Comparison of ENCODE assay signal across 9 cellular contexts in the genomic region with DNA sequence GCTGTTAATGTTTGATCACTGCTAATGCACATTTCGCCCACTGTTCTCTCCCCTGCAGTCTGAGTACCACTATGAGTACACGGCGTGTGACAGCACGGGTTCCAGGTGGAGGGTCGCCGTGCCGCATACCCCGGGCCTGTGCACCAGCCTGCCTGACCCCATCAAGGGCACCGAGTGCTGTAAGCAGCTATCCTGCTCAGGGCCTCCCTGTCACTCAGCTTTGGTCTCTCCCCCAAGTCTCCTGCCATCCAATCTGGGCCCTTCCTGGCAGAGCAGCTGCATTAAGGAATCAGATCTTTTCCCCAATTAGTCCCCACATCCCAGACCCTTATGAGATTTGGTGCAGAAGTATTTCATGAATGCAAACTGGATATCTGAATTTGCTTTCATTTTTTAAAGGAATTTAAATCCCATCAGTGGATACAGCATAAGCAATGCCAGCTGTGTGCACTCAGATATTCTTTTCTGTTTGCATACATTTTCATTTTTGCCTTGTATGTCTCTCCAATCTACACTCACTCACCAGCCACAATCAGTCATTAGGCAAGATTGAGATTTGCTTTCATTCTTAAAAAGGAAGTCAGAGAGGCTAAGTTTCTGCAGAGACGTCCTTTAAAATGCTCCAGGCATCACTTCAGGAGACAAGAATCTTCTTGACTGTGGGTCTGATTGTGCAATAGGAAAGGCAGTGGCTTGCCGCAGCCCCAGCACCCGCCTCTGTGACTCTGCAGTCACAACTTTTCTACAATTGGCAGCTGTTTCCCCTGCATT. TPM values are rescaled to one million over a fixed set of nuclear protein-coding genes. Genes with fewer than 3 reads are reported as not detected.
DNase-seq lines count a peak whose midpoint lies in the region; ATAC-seq and TF ChIP-seq lines count a peak whose summit lies in the region.
"Had no signal": no experiment of that assay in that cellular context is flagged by ENCODE, and none has a peak within 500 bp of the region (broad histone marks: within the 10 kb centered on the region; RNA-seq: fewer than 3 reads in every experiment).

No MANE protein-coding gene starts in this region.

- no peak for TF ChIP-seq POLR2A in breast epithelium (IDR thresholded peaks at IDR 0.05)

- no peaks in the 10 kb centered on the region; the same call in 1 of the 2 replicates for H3K27me3 Mint-ChIP-seq in HFFc6 (ENCODE audit: insufficient read depth)

- TF ChIP-seq CTCF in GM12865 (IDR thresholded peaks at IDR 0.05; ENCODE audit: insufficient read depth, low read depth, low read length, missing control alignments) (no peak), HFFc6 (IDR thresholded peaks at IDR 0.05) (no peak), OCI-LY1 (IDR thresholded peaks at IDR 0.05; ENCODE audit: low read length) (no peak), breast epithelium (IDR thresholded peaks at IDR 0.05) (no peak), lower lobe of right lung (IDR thresholded peaks at IDR 0.05) (no peak), tibial artery (IDR thresholded peaks at IDR 0.05) (no peak)

- intact Hi-C loops in breast epithelium (cut with DNase I; ENCODE audit: low total_unique reads) = no loop called here
- intact Hi-C loops in lower lobe of right lung (cut with DNase I) = no loop called here
- intact Hi-C loops in tibial artery (cut with DNase I; ENCODE audit: low total_unique reads) = no loop called here

- no peak overlapping the region for H2AFZ ChIP-seq in OCI-LY1 (ENCODE audit: low read length)

- H3K9me2 ChIP-seq in OCI-LY1 (ENCODE audit: low read depth, low read length) = no peaks in the 10 kb centered on the region

- H3K9me3 Mint-ChIP-seq in HFFc6 = no peaks in the 10 kb centered on the region

- no peaks in the 10 kb centered on the region for H3K27me3 ChIP-seq in OCI-LY1 (ENCODE audit: insufficient read depth, low read length)
- H3K27me3 ChIP-seq in breast epithelium = no peaks in the 10 kb centered on the region
- no peaks in the 10 kb centered on the region for H3K27me3 ChIP-seq in lower lobe of right lung (ENCODE audit: low read depth)
- H3K27me3 ChIP-seq in tibial artery = no peaks in the 10 kb centered on the region

- peak overlapping the region; percentile 5; the same call in 1 of the 2 replicates for H3K4me2 ChIP-seq in OCI-LY1 (ENCODE audit: low read length)

- DNase-seq in GM12865 (ENCODE audit: low read depth) = peak; percentile 87
- peak; percentile 94 for DNase-seq in HFFc6
- DNase-seq in breast epithelium (ENCODE audit: low spot score in 2 of 2) = peak in 1 of 2 donors; percentile 57
- peak; percentile 73 for DNase-seq in lower lobe of right lung
- DNase-seq in tibial artery = peak; percentile 41 to 72
- DNase-seq in NCI-H1417 (lab: John Stamatoyannopoulos, UW) = no peak

- H3K79me2 ChIP-seq in OCI-LY1 (ENCODE audit: insufficient read depth, low read length) = no peaks in the 10 kb centered on the region

- H3F3A ChIP-seq in OCI-LY1 (ENCODE audit: insufficient read depth, low read length) = no peaks in the 10 kb centered on the region

- H3K27ac ChIP-seq in OCI-LY1 (ENCODE audit: low read depth, low read length, poor library complexity, severe bottlenecking) (peak overlapping the region; percentile 62), breast epithelium (peak overlapping the region; percentile 68 to 76), lower lobe of right lung (peak overlapping the region; percentile 58), tibial artery (peak overlapping the region in 1 of 2 donors; percentile 53)
- H3K27ac ChIP-seq: VCaP had no signal

- ATAC-seq in lower lobe of right lung (peak; percentile 94 to 96), HG02571 (IDR thresholded peaks at IDR 0.05; ENCODE audit: unreplicated experiment) (no peak)

- H3K4me3 ChIP-seq in GM12865 (ENCODE audit: low read depth, low read length) = no peak overlapping the region
- no peak overlapping the region for H3K4me3 ChIP-seq in OCI-LY1 (ENCODE audit: low read depth, low read length, poor library complexity, severe bottlenecking)
- peak overlapping the region in 2 of 3 donors; percentile 15 to 27 for H3K4me3 ChIP-seq in breast epithelium
- H3K4me3 ChIP-seq in lower lobe of right lung = no peak overlapping the region
- H3K4me3 ChIP-seq in tibial artery = no peak overlapping the region

- peaks cover 54% of the 10 kb centered on the region for H3K4me1 ChIP-seq in OCI-LY1 (ENCODE audit: insufficient read depth, low read length, severe bottlenecking)
- peaks cover 0 to 18% of the 10 kb centered on the region in 2 donors for H3K4me1 ChIP-seq in breast epithelium
- peaks cover 28% of the 10 kb centered on the region for H3K4me1 ChIP-seq in lower lobe of right lung
- H3K4me1 ChIP-seq in tibial artery = peaks cover 0 to 15% (median 12%) of the 10 kb centered on the region in 4 donors

- H4K20me1 ChIP-seq in OCI-LY1 (ENCODE audit: insufficient read depth, low read length) = no peaks in the 10 kb centered on the region

- no peaks in the 10 kb centered on the region for H3K36me3 Mint-ChIP-seq in HFFc6 (ENCODE audit: low read depth)

- H3K27ac Mint-ChIP-seq in HFFc6 = peak overlapping the region; percentile 80

- peak overlapping the region; percentile 71 for H3K4me3 Mint-ChIP-seq in HFFc6

- peaks cover 4% of the 10 kb centered on the region; the same call in 1 of the 2 replicates for H3K36me3 ChIP-seq in OCI-LY1 (ENCODE audit: insufficient read depth, low read length)
- no peaks in the 10 kb centered on the region for H3K36me3 ChIP-seq in breast epithelium
- H3K36me3 ChIP-seq in lower lobe of right lung = no peaks in the 10 kb centered on the region
- H3K36me3 ChIP-seq in tibial artery = no peaks in the 10 kb centered on the region

- H3K9me3 ChIP-seq in OCI-LY1 (ENCODE audit: low read length) = no peaks in the 10 kb centered on the region
- no peaks in the 10 kb centered on the region for H3K9me3 ChIP-seq in breast epithelium
- H3K9me3 ChIP-seq in lower lobe of right lung = no peaks in the 10 kb centered on the region
- no peaks in the 10 kb centered on the region for H3K9me3 ChIP-seq in tibial artery

- H3K4me1 Mint-ChIP-seq in HFFc6 (ENCODE audit: low read depth) = peaks cover 44% of the 10 kb centered on the region

- H3K9ac ChIP-seq in OCI-LY1 (ENCODE audit: low read length) = no peak overlapping the region

RNA-seq across cellular contexts. Expression of a gene that starts 48.1 kb away (rescaled TPM):
- 1 to 10 TPM in 5 of 6 experiments, under 1 TPM in 1; 0.38 to 2.6 (median 2.0) TPM for total RNA-seq in HFFc6 (2021; fragmentation: NEBNext Ultra II Directional; extraction: Animal tissue kit (Norgen Biotek cat#: 25700))
- total RNA-seq in breast epithelium = 100 to 1,000 TPM in 2 of 3 donors, under 1 TPM in 1; 0.64 to 220 (median 202) TPM
- 24.4 TPM for total RNA-seq in lower lobe of right lung

RNA-seq across cellular contexts. Expression of a gene that starts 51.7 kb away (rescaled TPM):
- 100 to 1,000 TPM; 165 to 194 (median 176) TPM for total RNA-seq in HFFc6 (2021; fragmentation: NEBNext Ultra II Directional; extraction: Animal tissue kit (Norgen Biotek cat#: 25700))
- total RNA-seq in breast epithelium = 100 to 1,000 TPM; 146 to 172 (median 161) TPM
- total RNA-seq in lower lobe of right lung = 188 TPM

Comparison
In these comparisons a context has a peak if more than half of its experiments do, and no peak if none do; other contexts are left out.
1. DNase-seq: peak in GM12865 (single experiment), HFFc6 (single experiment), lower lobe of right lung (single experiment) and tibial artery (2 of 2); none in NCI-H1417 (0 of 3).
2. H3K4me3 ChIP-seq: peak in breast epithelium (2 of 3); none in GM12865 (single experiment), OCI-LY1 (single experiment), lower lobe of right lung (single experiment) and tibial artery (0 of 2).